In genomic region chrX:72238183-72238582, GRCh38 we compare ENCODE assay signal across 2 cellular contexts.
TF ChIP-seq lines count a peak whose summit lies in the region.

No MANE protein-coding gene starts in this region.

TF ChIP-seq in IMR-90, 13 proteins besides CTCF, POLR2A, EP300 and RAD21:
- no peak for TF ChIP-seq RCOR1 (IDR thresholded peaks at IDR 0.05; ENCODE audit: insufficient replicate concordance, low read length)
- no peak for TF ChIP-seq FOS (IDR thresholded peaks at IDR 0.05; ENCODE audit: low read depth, low read length)
- no peak for TF ChIP-seq CHD1 (IDR thresholded peaks at IDR 0.05; ENCODE audit: low read depth, low read length)
- TF ChIP-seq MAFK (IDR thresholded peaks at IDR 0.05; ENCODE audit: low read depth, low read length), result no peak

TF ChIP-seq in GM12878, 131 proteins besides CTCF, POLR2A, EP300 and RAD21:
- no peak for TF ChIP-seq USF2 (IDR thresholded peaks at IDR 0.05; ENCODE audit: borderline replicate concordance, low read depth, low read length)
- no peak for TF ChIP-seq DPF2 (IDR thresholded peaks at IDR 0.05)
- TF ChIP-seq MEF2A (IDR thresholded peaks at IDR 0.05; ENCODE audit: insufficient read depth, low read depth, low read length), result no peak
- TF ChIP-seq PAX5 (IDR thresholded peaks at IDR 0.05; ENCODE audit: borderline replicate concordance, low read depth, low read length), result no peak
- TF ChIP-seq ZZZ3 (IDR thresholded peaks at IDR 0.05; ENCODE audit: control insufficient read depth, insufficient read length, low read depth), result no peak
- no peak for TF ChIP-seq ZNF274 (IDR thresholded peaks at IDR 0.05; ENCODE audit: insufficient read depth, insufficient read length)
- TF ChIP-seq SRF (IDR thresholded peaks at IDR 0.05; ENCODE audit: low read depth in 2 of 2, low read length in 2 of 2), result no peak
- no peak for TF ChIP-seq YBX1 (IDR thresholded peaks at IDR 0.05)
- TF ChIP-seq CREM (IDR thresholded peaks at IDR 0.05; ENCODE audit: low read depth), result no peak
- TF ChIP-seq TCF7 (IDR thresholded peaks at IDR 0.05; ENCODE audit: borderline replicate concordance), result no peak
- no peak for TF ChIP-seq MTA3 (IDR thresholded peaks at IDR 0.05; ENCODE audit: borderline replicate concordance, low read length)
- no peak for TF ChIP-seq MXI1 (IDR thresholded peaks at IDR 0.05; ENCODE audit: low read depth, low read length)
- TF ChIP-seq JUND (IDR thresholded peaks at IDR 0.05; ENCODE audit: low read depth, low read length), result no peak
- TF ChIP-seq CBFB (IDR thresholded peaks at IDR 0.05; ENCODE audit: low read depth), result no peak
- no peak for TF ChIP-seq RUNX3 (IDR thresholded peaks at IDR 0.05; ENCODE audit: low read length)
- TF ChIP-seq HDGF (IDR thresholded peaks at IDR 0.05), result no peak
- no peak for TF ChIP-seq CBX5 (IDR thresholded peaks at IDR 0.05; ENCODE audit: low read depth)
